8 cellular contexts compared by ENCODE assay signal in genomic region chr17:47802341-47803022, GRCh38. TPM values are rescaled to one million over a fixed set of nuclear protein-coding genes. Genes with fewer than 3 reads are reported as not detected.
DNase-seq lines count a peak whose midpoint lies in the region; ATAC-seq and TF ChIP-seq lines count a peak whose summit lies in the region.

No MANE protein-coding gene starts in this region.

- TF ChIP-seq CTCF in Panc1 (IDR thresholded peaks at IDR 0.05), result peak; percentile 91

- intact Hi-C loops in Panc1 (cut with micrococcal nuclease; ENCODE audit: unreplicated experiment) (loop anchor here (5.0 kb wide), 1 partner anchor 105 kb away; no protein-coding TSS in a partner anchor), head of caudate nucleus (cut with DNase I) (loop anchor here (10.0 kb wide), 1 partner anchor 108 kb away; the partner anchor contains the start of gene TBKBP1), sciatic nerve (cut with DNase I) (no loop called here)

- no peak overlapping the region for H3K27ac ChIP-seq in Panc1 (ENCODE audit: low read length)

- no peaks in the 10 kb centered on the region for H3K36me3 ChIP-seq in Panc1 (ENCODE audit: control insufficient read depth, insufficient read depth, low read length)

- no peaks in the 10 kb centered on the region for H3K9me3 ChIP-seq in Panc1 (ENCODE audit: control insufficient read depth, insufficient read depth, low read depth, low read length)

- no TSS peak for BruUV-seq in Panc1 (replicated peaks; lab: Mats Ljungman, UMichigan)

- DNase-seq in DMS153 treated with DMSO at 0.1 percent for 48 hours (lab: John Stamatoyannopoulos, UW; ENCODE audit: unreplicated experiment) (peak; percentile 66), Panc1 (ENCODE audit: low read depth, low spot score) (peak; percentile 30), head of caudate nucleus (peak; percentile 13 to 82 (median 54)), sciatic nerve (ENCODE audit: low spot score) (peak; percentile 56)
- DNase-seq in Jurkat, Clone E6-1 (ENCODE audit: low read depth, low spot score), result peak; percentile 58

- POLR2A ChIA-PET in Panc1 (lab: Charles Lee), result no interaction called here

- no peak overlapping the region for H3K4me3 ChIP-seq in Jurkat, Clone E6-1 (ENCODE audit: low read length)
- no peak overlapping the region for H3K4me3 ChIP-seq in Panc1 (ENCODE audit: low read depth in 2 of 2, low read length in 2 of 2)

- ATAC-seq in Panc1, result peak; percentile 94
- peak; percentile 91 for ATAC-seq in activated T-helper 17 cell treated with anti-CD3 and anti-CD28 coated beads, Interleukin-2, amount 50 U/mL, for 72 hours (replicated peaks)
- peak; percentile 60 for ATAC-seq in sciatic nerve
- ATAC-seq in GM21390 (IDR thresholded peaks at IDR 0.05; ENCODE audit: unreplicated experiment), result no peak
- ATAC-seq in GM18868 (IDR thresholded peaks at IDR 0.05; ENCODE audit: unreplicated experiment), result no peak

- H3K4me1 Mint-ChIP-seq in activated T-helper 17 cell treated with anti-CD3 and anti-CD28 coated beads, Interleukin-2, amount 50 U/mL, for 72 hours, result no peaks in the 10 kb centered on the region

- peaks cover 4% of the 10 kb centered on the region for H3K36me3 Mint-ChIP-seq in activated T-helper 17 cell treated with anti-CD3 and anti-CD28 coated beads, Interleukin-2, amount 50 U/mL, for 72 hours (ENCODE audit: low read depth)

- H3K9me3 Mint-ChIP-seq in activated T-helper 17 cell treated with anti-CD3 and anti-CD28 coated beads, Interleukin-2, amount 50 U/mL, for 72 hours, result no peaks in the 10 kb centered on the region

- H3K27ac Mint-ChIP-seq in activated T-helper 17 cell treated with anti-CD3 and anti-CD28 coated beads, Interleukin-2, amount 50 U/mL, for 72 hours, result no peak overlapping the region

- CTCF ChIA-PET in Panc1 (lab: Charles Lee), result interaction anchor here (0.6 to 1.1 kb wide), 3 partner anchors 36 to 84 kb away, joined by 3 read pairs; no protein-coding TSS in a partner anchor

- no peaks in the 10 kb centered on the region for H3K27me3 ChIP-seq in Panc1 (ENCODE audit: control insufficient read depth, insufficient read depth, low read length)

- H3K4me3 Mint-ChIP-seq in activated T-helper 17 cell treated with anti-CD3 and anti-CD28 coated beads, Interleukin-2, amount 50 U/mL, for 72 hours, result no peak overlapping the region

- no peaks in the 10 kb centered on the region for H3K4me1 ChIP-seq in Panc1 (ENCODE audit: control insufficient read depth, insufficient read depth, low read length)

- peaks cover 6% of the 10 kb centered on the region for H3K27me3 Mint-ChIP-seq in activated T-helper 17 cell treated with anti-CD3 and anti-CD28 coated beads, Interleukin-2, amount 50 U/mL, for 72 hours

- in situ Hi-C loops in Panc1 (cut with HindIII; ENCODE audit: low pct_unique_long_range_greater_than_20kb, low sequenced_read_pairs), result no loop called here

RNA-seq across cellular contexts. Expression of gene OSBPL7, which starts 19.1 kb away (rescaled TPM):
- polyA plus RNA-seq in Jurkat, Clone E6-1 (2012; ENCODE audit: insufficient read depth, insufficient read length), result 19.5 TPM
- 9.1 TPM for total RNA-seq in Panc1 (2021; ENCODE audit: unreplicated experiment)
- polyA plus RNA-seq in Panc1 (2012; ENCODE audit: insufficient read length), result 12.4 TPM
- 10 to 100 TPM; 11.6 to 14.4 TPM for total RNA-seq in activated T-helper 17 cell treated with anti-CD3 and anti-CD28 coated beads, Interleukin-2, amount 50 U/mL, for 72 hours
- 13.5 TPM for total RNA-seq in sciatic nerve

RNA-seq across cellular contexts. Expression of gene MRPL10, which starts 28.9 kb away (rescaled TPM):
- polyA plus RNA-seq in Jurkat, Clone E6-1 (2012; ENCODE audit: insufficient read depth, insufficient read length), result 32.1 TPM
- total RNA-seq in Panc1 (2021; ENCODE audit: unreplicated experiment), result 41.9 TPM
- polyA plus RNA-seq in Panc1 (2012; ENCODE audit: insufficient read length), result 40.6 TPM
- 10 to 100 TPM; 58.0 to 58.8 TPM for total RNA-seq in activated T-helper 17 cell treated with anti-CD3 and anti-CD28 coated beads, Interleukin-2, amount 50 U/mL, for 72 hours
- 26.6 TPM for total RNA-seq in sciatic nerve

RNA-seq across cellular contexts. Expression of gene LRRC46, which starts 29.0 kb away (rescaled TPM):
- polyA plus RNA-seq in Jurkat, Clone E6-1 (2012; ENCODE audit: insufficient read depth, insufficient read length), result 3.5 TPM
- 1.9 TPM for total RNA-seq in Panc1 (2021; ENCODE audit: unreplicated experiment)
- 1.7 TPM for polyA plus RNA-seq in Panc1 (2012; ENCODE audit: insufficient read length)
- total RNA-seq in activated T-helper 17 cell treated with anti-CD3 and anti-CD28 coated beads, Interleukin-2, amount 50 U/mL, for 72 hours, result under 1 TPM; 0.58 to 0.61 TPM
- 0.89 TPM for total RNA-seq in sciatic nerve

RNA-seq across cellular contexts. Expression of gene SCRN2, which starts 38.6 kb away (rescaled TPM):
- 50.8 TPM for polyA plus RNA-seq in Jurkat, Clone E6-1 (2012; ENCODE audit: insufficient read depth, insufficient read length)
- total RNA-seq in Panc1 (2021; ENCODE audit: unreplicated experiment) (34.9 TPM), sciatic nerve (39.4 TPM)
- polyA plus RNA-seq in Panc1 (2012; ENCODE audit: insufficient read length), result 52.2 TPM
- 10 to 100 TPM; 21.2 to 21.8 TPM for total RNA-seq in activated T-helper 17 cell treated with anti-CD3 and anti-CD28 coated beads, Interleukin-2, amount 50 U/mL, for 72 hours

RNA-seq across cellular contexts. Expression of gene SP6, which starts 48.5 kb away (rescaled TPM):
- polyA plus RNA-seq in Jurkat, Clone E6-1 (2012; ENCODE audit: insufficient read depth, insufficient read length), result not detected
- 4.0 TPM for total RNA-seq in Panc1 (2021; ENCODE audit: unreplicated experiment)
- polyA plus RNA-seq in Panc1 (2012; ENCODE audit: insufficient read length), result 2.9 TPM
- under 1 TPM in 1 of 2 donors, not detected in 1; 0.21 TPM for total RNA-seq in activated T-helper 17 cell treated with anti-CD3 and anti-CD28 coated beads, Interleukin-2, amount 50 U/mL, for 72 hours
- total RNA-seq in sciatic nerve, result 0.62 TPM

Comparison
In these comparisons a context has a peak if more than half of its experiments do, and no peak if none do; other contexts are left out.
1. ATAC-seq: peak in Panc1 (single experiment), activated T-helper 17 cell treated with anti-CD3 and anti-CD28 coated beads, Interleukin-2, amount 50 U/mL, for 72 hours (single experiment) and sciatic nerve (single experiment); none in GM21390 (single experiment) and GM18868 (single experiment).
2. Peak in every context shown above with its lines, with median percentiles within 50 percentile points of each other: DNase-seq.